1 cellular context compared by ENCODE assay signal in the genomic region with DNA sequence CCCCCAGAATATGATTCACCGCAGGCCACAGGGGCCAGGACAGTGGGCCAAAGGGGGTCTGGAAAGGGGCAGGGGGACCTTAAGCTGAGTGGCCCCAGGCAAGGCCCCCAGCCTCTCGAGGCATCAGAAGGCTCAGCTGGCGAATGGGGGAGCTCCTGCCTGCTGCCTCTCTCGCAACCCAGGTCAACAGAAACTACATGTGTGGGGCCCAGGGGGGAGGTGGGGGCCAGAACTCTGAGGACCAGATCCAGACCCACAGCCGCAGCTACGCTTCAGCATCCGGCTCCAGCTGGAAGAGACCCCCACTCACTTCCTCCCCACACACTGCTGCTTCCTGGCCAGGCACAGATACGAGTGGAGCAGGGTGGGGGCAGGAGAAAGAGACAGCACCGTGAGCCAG.
TF ChIP-seq lines count a peak whose summit lies in the region.

No MANE protein-coding gene starts in this region.

TF ChIP-seq in GM23338, 12 proteins besides CTCF, POLR2A, EP300 and RAD21:
- TF ChIP-seq EZH2phosphoT487 (IDR thresholded peaks at IDR 0.05; ENCODE audit: unreplicated experiment) = no peak
- TF ChIP-seq STAT1 (IDR thresholded peaks at IDR 0.05; ENCODE audit: unreplicated experiment) = no peak
- TF ChIP-seq ZNF114 (CRISPR knock-in tag; IDR thresholded peaks at IDR 0.05) = no peak
- TF ChIP-seq ETS1 (IDR thresholded peaks at IDR 0.05) = no peak
- no peak for TF ChIP-seq POLR2AphosphoS5 (IDR thresholded peaks at IDR 0.05; ENCODE audit: low read depth)
- TF ChIP-seq CREB1 (CRISPR knock-in tag; IDR thresholded peaks at IDR 0.05; ENCODE audit: low read depth) = no peak
- TF ChIP-seq ZNF462 (CRISPR knock-in tag; IDR thresholded peaks at IDR 0.05) = no peak
- no peak for TF ChIP-seq NANOG (IDR thresholded peaks at IDR 0.05; ENCODE audit: borderline replicate concordance)
- TF ChIP-seq, protein P1, sequence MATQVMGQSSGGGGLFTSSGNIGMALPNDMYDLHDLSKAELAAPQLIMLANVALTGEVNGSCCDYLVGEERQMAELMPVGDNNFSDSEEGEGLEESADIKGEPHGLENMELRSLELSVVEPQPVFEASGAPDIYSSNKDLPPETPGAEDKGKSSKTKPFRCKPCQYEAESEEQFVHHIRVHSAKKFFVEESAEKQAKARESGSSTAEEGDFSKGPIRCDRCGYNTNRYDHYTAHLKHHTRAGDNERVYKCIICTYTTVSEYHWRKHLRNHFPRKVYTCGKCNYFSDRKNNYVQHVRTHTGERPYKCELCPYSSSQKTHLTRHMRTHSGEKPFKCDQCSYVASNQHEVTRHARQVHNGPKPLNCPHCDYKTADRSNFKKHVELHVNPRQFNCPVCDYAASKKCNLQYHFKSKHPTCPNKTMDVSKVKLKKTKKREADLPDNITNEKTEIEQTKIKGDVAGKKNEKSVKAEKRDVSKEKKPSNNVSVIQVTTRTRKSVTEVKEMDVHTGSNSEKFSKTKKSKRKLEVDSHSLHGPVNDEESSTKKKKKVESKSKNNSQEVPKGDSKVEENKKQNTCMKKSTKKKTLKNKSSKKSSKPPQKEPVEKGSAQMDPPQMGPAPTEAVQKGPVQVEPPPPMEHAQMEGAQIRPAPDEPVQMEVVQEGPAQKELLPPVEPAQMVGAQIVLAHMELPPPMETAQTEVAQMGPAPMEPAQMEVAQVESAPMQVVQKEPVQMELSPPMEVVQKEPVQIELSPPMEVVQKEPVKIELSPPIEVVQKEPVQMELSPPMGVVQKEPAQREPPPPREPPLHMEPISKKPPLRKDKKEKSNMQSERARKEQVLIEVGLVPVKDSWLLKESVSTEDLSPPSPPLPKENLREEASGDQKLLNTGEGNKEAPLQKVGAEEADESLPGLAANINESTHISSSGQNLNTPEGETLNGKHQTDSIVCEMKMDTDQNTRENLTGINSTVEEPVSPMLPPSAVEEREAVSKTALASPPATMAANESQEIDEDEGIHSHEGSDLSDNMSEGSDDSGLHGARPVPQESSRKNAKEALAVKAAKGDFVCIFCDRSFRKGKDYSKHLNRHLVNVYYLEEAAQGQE (IDR thresholded peaks at IDR 0.05; ENCODE audit: unreplicated experiment) = no peak
- TF ChIP-seq EZH2 (IDR thresholded peaks at IDR 0.05; ENCODE audit: low read depth, unreplicated experiment) = no peak
- no peak for TF ChIP-seq ZNF331 (CRISPR knock-in tag; IDR thresholded peaks at IDR 0.05; ENCODE audit: low read depth)
- TF ChIP-seq JUNB (IDR thresholded peaks at IDR 0.05; ENCODE audit: unreplicated experiment) = no peak
